1 cellular context compared by ENCODE assay signal in the genomic region with DNA sequence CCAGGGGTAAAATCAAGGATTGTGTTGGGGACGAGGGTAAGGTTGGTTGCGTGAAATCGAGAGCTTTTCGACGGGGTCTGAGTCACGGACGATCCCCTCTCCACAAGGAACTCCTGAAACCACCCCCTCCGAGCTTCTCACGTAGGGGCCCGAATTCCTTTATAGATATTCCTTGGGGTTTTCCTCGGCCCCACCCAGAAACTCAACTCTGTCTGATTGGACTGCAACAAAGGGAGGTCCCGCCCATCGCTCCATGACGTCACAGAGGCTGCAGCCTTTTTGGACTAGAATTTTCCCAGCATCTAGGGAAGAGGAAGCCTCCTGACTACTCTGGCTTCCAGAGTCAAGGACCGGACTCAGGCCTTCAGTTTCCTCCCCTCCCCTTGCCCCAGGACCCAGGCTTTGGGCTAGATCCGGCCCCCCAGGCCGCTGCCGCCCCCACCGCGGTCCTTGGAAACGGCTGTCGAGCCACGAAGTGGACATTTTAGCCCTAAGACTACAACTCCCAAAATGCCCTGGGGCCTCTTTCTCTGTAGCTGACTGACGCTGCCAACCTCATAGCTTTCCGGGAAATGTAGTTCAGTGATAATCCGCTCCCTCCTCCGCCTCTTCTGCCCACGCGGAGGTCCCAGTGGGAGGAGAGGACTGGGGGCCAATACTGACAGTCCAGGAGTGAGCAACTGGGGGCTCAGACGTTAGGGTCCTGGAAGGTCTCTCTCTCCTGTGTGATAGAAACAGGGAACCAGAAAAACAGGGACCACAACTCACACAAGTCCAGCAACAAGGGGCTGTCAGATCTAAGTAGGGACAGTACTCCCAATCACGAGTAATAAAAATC.
TF ChIP-seq lines count a peak whose summit lies in the region.

A gene (minus strand): TSS at position 172 of the 838 bp plus-strand sequence. CDS start 1,050 bp downstream, outside the sequence.

TF ChIP-seq in K562, 482 proteins besides CTCF, POLR2A, EP300 and RAD21 (continued from another document and continues in another):
- no peak for TF ChIP-seq MXI1 (IDR thresholded peaks at IDR 0.05; ENCODE audit: low read depth, low read length)
- TF ChIP-seq FUS (optimal IDR thresholded peaks at IDR 0.05; ENCODE audit: low read depth, low read length) = no peak
- TF ChIP-seq ZNF174 (CRISPR knock-in tag; IDR thresholded peaks at IDR 0.05) = no peak
- no peak for TF ChIP-seq ZNF696 (CRISPR knock-in tag; conservative IDR thresholded peaks at IDR 0.05)
- no peak for TF ChIP-seq TAF1 (IDR thresholded peaks at IDR 0.05; ENCODE audit: control insufficient read depth, extremely low read depth, insufficient read depth, low read length, severe bottlenecking)
- TF ChIP-seq MCM5 (IDR thresholded peaks at IDR 0.05; ENCODE audit: low read depth) = no peak
- TF ChIP-seq DIDO1 (tag; IDR thresholded peaks at IDR 0.05; ENCODE audit: low read depth) = no peak
- TF ChIP-seq NR2C2 (CRISPR knock-in tag; IDR thresholded peaks at IDR 0.05) = no peak
- peak; percentile 45; the same call in 1 of the 2 replicates for TF ChIP-seq NR2C2 (tag; IDR thresholded peaks at IDR 0.05)
- no peak for TF ChIP-seq CBX1 (IDR thresholded peaks at IDR 0.05; ENCODE audit: low read depth)
- TF ChIP-seq, protein P1, sequence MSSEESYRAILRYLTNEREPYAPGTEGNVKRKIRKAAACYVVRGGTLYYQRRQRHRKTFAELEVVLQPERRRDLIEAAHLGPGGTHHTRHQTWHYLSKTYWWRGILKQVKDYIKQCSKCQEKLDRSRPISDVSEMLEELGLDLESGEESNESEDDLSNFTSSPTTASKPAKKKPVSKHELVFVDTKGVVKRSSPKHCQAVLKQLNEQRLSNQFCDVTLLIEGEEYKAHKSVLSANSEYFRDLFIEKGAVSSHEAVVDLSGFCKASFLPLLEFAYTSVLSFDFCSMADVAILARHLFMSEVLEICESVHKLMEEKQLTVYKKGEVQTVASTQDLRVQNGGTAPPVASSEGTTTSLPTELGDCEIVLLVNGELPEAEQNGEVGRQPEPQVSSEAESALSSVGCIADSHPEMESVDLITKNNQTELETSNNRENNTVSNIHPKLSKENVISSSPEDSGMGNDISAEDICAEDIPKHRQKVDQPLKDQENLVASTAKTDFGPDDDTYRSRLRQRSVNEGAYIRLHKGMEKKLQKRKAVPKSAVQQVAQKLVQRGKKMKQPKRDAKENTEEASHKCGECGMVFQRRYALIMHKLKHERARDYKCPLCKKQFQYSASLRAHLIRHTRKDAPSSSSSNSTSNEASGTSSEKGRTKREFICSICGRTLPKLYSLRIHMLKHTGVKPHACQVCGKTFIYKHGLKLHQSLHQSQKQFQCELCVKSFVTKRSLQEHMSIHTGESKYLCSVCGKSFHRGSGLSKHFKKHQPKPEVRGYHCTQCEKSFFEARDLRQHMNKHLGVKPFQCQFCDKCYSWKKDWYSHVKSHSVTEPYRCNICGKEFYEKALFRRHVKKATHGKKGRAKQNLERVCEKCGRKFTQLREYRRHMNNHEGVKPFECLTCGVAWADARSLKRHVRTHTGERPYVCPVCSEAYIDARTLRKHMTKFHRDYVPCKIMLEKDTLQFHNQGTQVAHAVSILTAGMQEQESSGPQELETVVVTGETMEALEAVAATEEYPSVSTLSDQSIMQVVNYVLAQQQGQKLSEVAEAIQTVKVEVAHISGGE (CRISPR knock-in tag; IDR thresholded peaks at IDR 0.05) = peak in 1 of 3 experiments; percentile 75; a peak in 2 of 6 replicates
- TF ChIP-seq, protein P2, sequence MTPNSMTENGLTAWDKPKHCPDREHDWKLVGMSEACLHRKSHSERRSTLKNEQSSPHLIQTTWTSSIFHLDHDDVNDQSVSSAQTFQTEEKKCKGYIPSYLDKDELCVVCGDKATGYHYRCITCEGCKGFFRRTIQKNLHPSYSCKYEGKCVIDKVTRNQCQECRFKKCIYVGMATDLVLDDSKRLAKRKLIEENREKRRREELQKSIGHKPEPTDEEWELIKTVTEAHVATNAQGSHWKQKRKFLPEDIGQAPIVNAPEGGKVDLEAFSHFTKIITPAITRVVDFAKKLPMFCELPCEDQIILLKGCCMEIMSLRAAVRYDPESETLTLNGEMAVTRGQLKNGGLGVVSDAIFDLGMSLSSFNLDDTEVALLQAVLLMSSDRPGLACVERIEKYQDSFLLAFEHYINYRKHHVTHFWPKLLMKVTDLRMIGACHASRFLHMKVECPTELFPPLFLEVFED (CRISPR knock-in tag; conservative IDR thresholded peaks at IDR 0.05) = no peak
- TF ChIP-seq PHB (CRISPR knock-in tag; IDR thresholded peaks at IDR 0.05) = no peak
- TF ChIP-seq, protein P3, sequence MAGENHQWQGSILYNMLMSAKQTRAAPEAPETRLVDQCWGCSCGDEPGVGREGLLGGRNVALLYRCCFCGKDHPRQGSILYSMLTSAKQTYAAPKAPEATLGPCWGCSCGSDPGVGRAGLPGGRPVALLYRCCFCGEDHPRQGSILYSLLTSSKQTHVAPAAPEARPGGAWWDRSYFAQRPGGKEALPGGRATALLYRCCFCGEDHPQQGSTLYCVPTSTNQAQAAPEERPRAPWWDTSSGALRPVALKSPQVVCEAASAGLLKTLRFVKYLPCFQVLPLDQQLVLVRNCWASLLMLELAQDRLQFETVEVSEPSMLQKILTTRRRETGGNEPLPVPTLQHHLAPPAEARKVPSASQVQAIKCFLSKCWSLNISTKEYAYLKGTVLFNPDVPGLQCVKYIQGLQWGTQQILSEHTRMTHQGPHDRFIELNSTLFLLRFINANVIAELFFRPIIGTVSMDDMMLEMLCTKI (IDR thresholded peaks at IDR 0.05; ENCODE audit: partially characterized antibody) = no peak
- TF ChIP-seq SAFB2 (IDR thresholded peaks at IDR 0.05; ENCODE audit: borderline replicate concordance, low read depth, low read length, severe bottlenecking) = no peak
- TF ChIP-seq, protein P4, sequence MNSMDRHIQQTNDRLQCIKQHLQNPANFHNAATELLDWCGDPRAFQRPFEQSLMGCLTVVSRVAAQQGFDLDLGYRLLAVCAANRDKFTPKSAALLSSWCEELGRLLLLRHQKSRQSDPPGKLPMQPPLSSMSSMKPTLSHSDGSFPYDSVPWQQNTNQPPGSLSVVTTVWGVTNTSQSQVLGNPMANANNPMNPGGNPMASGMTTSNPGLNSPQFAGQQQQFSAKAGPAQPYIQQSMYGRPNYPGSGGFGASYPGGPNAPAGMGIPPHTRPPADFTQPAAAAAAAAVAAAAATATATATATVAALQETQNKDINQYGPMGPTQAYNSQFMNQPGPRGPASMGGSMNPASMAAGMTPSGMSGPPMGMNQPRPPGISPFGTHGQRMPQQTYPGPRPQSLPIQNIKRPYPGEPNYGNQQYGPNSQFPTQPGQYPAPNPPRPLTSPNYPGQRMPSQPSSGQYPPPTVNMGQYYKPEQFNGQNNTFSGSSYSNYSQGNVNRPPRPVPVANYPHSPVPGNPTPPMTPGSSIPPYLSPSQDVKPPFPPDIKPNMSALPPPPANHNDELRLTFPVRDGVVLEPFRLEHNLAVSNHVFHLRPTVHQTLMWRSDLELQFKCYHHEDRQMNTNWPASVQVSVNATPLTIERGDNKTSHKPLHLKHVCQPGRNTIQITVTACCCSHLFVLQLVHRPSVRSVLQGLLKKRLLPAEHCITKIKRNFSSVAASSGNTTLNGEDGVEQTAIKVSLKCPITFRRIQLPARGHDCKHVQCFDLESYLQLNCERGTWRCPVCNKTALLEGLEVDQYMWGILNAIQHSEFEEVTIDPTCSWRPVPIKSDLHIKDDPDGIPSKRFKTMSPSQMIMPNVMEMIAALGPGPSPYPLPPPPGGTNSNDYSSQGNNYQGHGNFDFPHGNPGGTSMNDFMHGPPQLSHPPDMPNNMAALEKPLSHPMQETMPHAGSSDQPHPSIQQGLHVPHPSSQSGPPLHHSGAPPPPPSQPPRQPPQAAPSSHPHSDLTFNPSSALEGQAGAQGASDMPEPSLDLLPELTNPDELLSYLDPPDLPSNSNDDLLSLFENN (IDR thresholded peaks at IDR 0.05; ENCODE audit: low read depth in 2 of 2, low read length in 2 of 2) = no peak
- TF ChIP-seq, protein P5, sequence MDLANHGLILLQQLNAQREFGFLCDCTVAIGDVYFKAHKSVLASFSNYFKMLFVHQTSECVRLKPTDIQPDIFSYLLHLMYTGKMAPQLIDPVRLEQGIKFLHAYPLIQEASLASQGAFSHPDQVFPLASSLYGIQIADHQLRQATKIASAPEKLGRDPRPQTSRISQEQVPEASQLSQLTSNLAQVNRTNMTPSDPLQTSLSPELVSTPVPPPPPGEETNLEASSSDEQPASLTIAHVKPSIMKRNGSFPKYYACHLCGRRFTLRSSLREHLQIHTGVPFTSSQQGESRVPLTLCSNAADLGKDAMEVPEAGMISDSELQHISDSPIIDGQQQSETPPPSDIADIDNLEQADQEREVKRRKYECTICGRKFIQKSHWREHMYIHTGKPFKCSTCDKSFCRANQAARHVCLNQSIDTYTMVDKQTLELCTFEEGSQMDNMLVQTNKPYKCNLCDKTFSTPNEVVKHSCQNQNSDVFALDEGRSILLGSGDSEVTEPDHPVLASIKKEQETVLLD (IDR thresholded peaks at IDR 0.05) = no peak
- no peak for TF ChIP-seq SMAD4 (CRISPR knock-in tag; conservative IDR thresholded peaks at IDR 0.05)
- TF ChIP-seq ZNF785 (CRISPR knock-in tag; IDR thresholded peaks at IDR 0.05) = no peak
- TF ChIP-seq ZNF551 (CRISPR knock-in tag; IDR thresholded peaks at IDR 0.05) = no peak
- TF ChIP-seq JUND (IDR thresholded peaks at IDR 0.05; ENCODE audit: borderline replicate concordance, low read depth, low read length) = no peak; the same call in 1 of the 2 replicates
- peak; percentile 41; the same call in 1 of the 3 replicates for TF ChIP-seq JUND (tag; IDR thresholded peaks at IDR 0.05; ENCODE audit: borderline replicate concordance, low read depth, low read length)
- no peak for TF ChIP-seq ARHGAP35 (IDR thresholded peaks at IDR 0.05; ENCODE audit: partially characterized antibody)
- TF ChIP-seq, protein P6, sequence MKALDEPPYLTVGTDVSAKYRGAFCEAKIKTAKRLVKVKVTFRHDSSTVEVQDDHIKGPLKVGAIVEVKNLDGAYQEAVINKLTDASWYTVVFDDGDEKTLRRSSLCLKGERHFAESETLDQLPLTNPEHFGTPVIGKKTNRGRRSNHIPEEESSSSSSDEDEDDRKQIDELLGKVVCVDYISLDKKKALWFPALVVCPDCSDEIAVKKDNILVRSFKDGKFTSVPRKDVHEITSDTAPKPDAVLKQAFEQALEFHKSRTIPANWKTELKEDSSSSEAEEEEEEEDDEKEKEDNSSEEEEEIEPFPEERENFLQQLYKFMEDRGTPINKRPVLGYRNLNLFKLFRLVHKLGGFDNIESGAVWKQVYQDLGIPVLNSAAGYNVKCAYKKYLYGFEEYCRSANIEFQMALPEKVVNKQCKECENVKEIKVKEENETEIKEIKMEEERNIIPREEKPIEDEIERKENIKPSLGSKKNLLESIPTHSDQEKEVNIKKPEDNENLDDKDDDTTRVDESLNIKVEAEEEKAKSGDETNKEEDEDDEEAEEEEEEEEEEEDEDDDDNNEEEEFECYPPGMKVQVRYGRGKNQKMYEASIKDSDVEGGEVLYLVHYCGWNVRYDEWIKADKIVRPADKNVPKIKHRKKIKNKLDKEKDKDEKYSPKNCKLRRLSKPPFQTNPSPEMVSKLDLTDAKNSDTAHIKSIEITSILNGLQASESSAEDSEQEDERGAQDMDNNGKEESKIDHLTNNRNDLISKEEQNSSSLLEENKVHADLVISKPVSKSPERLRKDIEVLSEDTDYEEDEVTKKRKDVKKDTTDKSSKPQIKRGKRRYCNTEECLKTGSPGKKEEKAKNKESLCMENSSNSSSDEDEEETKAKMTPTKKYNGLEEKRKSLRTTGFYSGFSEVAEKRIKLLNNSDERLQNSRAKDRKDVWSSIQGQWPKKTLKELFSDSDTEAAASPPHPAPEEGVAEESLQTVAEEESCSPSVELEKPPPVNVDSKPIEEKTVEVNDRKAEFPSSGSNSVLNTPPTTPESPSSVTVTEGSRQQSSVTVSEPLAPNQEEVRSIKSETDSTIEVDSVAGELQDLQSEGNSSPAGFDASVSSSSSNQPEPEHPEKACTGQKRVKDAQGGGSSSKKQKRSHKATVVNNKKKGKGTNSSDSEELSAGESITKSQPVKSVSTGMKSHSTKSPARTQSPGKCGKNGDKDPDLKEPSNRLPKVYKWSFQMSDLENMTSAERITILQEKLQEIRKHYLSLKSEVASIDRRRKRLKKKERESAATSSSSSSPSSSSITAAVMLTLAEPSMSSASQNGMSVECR (CRISPR knock-in tag; IDR thresholded peaks at IDR 0.05) = no peak
- TF ChIP-seq ZNF239 (CRISPR knock-in tag; IDR thresholded peaks at IDR 0.05) = no peak
- TF ChIP-seq POU5F1 (IDR thresholded peaks at IDR 0.05; ENCODE audit: borderline replicate concordance, low read depth, low read length, partially characterized antibody) = peak; percentile 51
- TF ChIP-seq SETDB1 (IDR thresholded peaks at IDR 0.05; ENCODE audit: low read length) = no peak
- TF ChIP-seq CHD1 (IDR thresholded peaks at IDR 0.05; ENCODE audit: low read length) = no peak
- TF ChIP-seq SAP30 (IDR thresholded peaks at IDR 0.05; ENCODE audit: borderline replicate concordance, insufficient read depth, low read depth, low read length, poor library complexity, severe bottlenecking) = no peak
- TF ChIP-seq CEBPG (CRISPR knock-in tag; IDR thresholded peaks at IDR 0.05) = no peak
- TF ChIP-seq CEBPG (tag; conservative IDR thresholded peaks at IDR 0.05 in 1 of 2, IDR thresholded peaks at IDR 0.05 in 1 of 2) = no peak
- TF ChIP-seq GTF2F1 (IDR thresholded peaks at IDR 0.05; ENCODE audit: low read depth, low read length) = no peak
- TF ChIP-seq, protein P7, sequence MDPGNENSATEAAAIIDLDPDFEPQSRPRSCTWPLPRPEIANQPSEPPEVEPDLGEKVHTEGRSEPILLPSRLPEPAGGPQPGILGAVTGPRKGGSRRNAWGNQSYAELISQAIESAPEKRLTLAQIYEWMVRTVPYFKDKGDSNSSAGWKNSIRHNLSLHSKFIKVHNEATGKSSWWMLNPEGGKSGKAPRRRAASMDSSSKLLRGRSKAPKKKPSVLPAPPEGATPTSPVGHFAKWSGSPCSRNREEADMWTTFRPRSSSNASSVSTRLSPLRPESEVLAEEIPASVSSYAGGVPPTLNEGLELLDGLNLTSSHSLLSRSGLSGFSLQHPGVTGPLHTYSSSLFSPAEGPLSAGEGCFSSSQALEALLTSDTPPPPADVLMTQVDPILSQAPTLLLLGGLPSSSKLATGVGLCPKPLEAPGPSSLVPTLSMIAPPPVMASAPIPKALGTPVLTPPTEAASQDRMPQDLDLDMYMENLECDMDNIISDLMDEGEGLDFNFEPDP (CRISPR knock-in tag; IDR thresholded peaks at IDR 0.05) = no peak
- no peak for TF ChIP-seq SRSF9 (IDR thresholded peaks at IDR 0.05; ENCODE audit: borderline replicate concordance, low read depth, low read length)
- no peak for TF ChIP-seq BDP1 (IDR thresholded peaks at IDR 0.05; ENCODE audit: insufficient read depth, insufficient read length)
- peak; percentile 55 for TF ChIP-seq POLR2G (IDR thresholded peaks at IDR 0.05; ENCODE audit: low read depth, low read length)
- TF ChIP-seq OTX1 (CRISPR knock-in tag; IDR thresholded peaks at IDR 0.05) = no peak
- no peak for TF ChIP-seq RNF2 (IDR thresholded peaks at IDR 0.05)
- no peak for TF ChIP-seq RFX7 (CRISPR knock-in tag; IDR thresholded peaks at IDR 0.05)
